ENCODE assay signal across 1 cellular context in genomic region chr19:38851622-38852230, GRCh38.
TF ChIP-seq lines count a peak whose summit lies in the region.

No MANE protein-coding gene starts in this region.

TF ChIP-seq in HepG2, 621 proteins besides CTCF, POLR2A, EP300 and RAD21 (continued from another document):
- TF ChIP-seq ZSCAN20 (CRISPR knock-in tag; IDR thresholded peaks at IDR 0.05; ENCODE audit: borderline replicate concordance) = no peak
- TF ChIP-seq ZNF674 (CRISPR knock-in tag; IDR thresholded peaks at IDR 0.05; ENCODE audit: low read depth) = no peak
- peak; percentile 64; the same call in 1 of the 2 replicates for TF ChIP-seq IRF2 (CRISPR knock-in tag; IDR thresholded peaks at IDR 0.05)
- TF ChIP-seq, protein P1, sequence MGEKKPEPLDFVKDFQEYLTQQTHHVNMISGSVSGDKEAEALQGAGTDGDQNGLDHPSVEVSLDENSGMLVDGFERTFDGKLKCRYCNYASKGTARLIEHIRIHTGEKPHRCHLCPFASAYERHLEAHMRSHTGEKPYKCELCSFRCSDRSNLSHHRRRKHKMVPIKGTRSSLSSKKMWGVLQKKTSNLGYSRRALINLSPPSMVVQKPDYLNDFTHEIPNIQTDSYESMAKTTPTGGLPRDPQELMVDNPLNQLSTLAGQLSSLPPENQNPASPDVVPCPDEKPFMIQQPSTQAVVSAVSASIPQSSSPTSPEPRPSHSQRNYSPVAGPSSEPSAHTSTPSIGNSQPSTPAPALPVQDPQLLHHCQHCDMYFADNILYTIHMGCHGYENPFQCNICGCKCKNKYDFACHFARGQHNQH (CRISPR knock-in tag; IDR thresholded peaks at IDR 0.05) = no peak
- TF ChIP-seq MIER3 (CRISPR knock-in tag; IDR thresholded peaks at IDR 0.05; ENCODE audit: borderline replicate concordance) = peak; percentile 51; the same call in 1 of the 2 replicates
- TF ChIP-seq ZNF232 (CRISPR knock-in tag; IDR thresholded peaks at IDR 0.05; ENCODE audit: borderline replicate concordance) = no peak
- TF ChIP-seq, protein P2, sequence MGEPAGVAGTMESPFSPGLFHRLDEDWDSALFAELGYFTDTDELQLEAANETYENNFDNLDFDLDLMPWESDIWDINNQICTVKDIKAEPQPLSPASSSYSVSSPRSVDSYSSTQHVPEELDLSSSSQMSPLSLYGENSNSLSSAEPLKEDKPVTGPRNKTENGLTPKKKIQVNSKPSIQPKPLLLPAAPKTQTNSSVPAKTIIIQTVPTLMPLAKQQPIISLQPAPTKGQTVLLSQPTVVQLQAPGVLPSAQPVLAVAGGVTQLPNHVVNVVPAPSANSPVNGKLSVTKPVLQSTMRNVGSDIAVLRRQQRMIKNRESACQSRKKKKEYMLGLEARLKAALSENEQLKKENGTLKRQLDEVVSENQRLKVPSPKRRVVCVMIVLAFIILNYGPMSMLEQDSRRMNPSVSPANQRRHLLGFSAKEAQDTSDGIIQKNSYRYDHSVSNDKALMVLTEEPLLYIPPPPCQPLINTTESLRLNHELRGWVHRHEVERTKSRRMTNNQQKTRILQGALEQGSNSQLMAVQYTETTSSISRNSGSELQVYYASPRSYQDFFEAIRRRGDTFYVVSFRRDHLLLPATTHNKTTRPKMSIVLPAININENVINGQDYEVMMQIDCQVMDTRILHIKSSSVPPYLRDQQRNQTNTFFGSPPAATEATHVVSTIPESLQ (CRISPR knock-in tag; conservative IDR thresholded peaks at IDR 0.05) = no peak
- TF ChIP-seq TRIM24 (CRISPR knock-in tag; IDR thresholded peaks at IDR 0.05) = no peak
- no peak for TF ChIP-seq ZNF337 (CRISPR knock-in tag; IDR thresholded peaks at IDR 0.05; ENCODE audit: borderline replicate concordance, low read depth)
- peak; percentile 30 for TF ChIP-seq DBP (CRISPR knock-in tag; IDR thresholded peaks at IDR 0.05; ENCODE audit: not compliant biosample characterization)
- TF ChIP-seq ZNF878 (CRISPR knock-in tag; IDR thresholded peaks at IDR 0.05) = no peak
- peak; percentile 62; the same call in 1 of the 2 replicates for TF ChIP-seq KLF12 (CRISPR knock-in tag; IDR thresholded peaks at IDR 0.05; ENCODE audit: borderline replicate concordance)
- TF ChIP-seq, protein P3, sequence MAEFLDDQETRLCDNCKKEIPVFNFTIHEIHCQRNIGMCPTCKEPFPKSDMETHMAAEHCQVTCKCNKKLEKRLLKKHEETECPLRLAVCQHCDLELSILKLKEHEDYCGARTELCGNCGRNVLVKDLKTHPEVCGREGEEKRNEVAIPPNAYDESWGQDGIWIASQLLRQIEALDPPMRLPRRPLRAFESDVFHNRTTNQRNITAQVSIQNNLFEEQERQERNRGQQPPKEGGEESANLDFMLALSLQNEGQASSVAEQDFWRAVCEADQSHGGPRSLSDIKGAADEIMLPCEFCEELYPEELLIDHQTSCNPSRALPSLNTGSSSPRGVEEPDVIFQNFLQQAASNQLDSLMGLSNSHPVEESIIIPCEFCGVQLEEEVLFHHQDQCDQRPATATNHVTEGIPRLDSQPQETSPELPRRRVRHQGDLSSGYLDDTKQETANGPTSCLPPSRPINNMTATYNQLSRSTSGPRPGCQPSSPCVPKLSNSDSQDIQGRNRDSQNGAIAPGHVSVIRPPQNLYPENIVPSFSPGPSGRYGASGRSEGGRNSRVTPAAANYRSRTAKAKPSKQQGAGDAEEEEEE (CRISPR knock-in tag; IDR thresholded peaks at IDR 0.05; ENCODE audit: borderline replicate concordance) = no peak
- TF ChIP-seq JUND (CRISPR knock-in tag; IDR thresholded peaks at IDR 0.05) = no peak
